ENCODE assay signal across 1 cellular context in the genomic region with DNA sequence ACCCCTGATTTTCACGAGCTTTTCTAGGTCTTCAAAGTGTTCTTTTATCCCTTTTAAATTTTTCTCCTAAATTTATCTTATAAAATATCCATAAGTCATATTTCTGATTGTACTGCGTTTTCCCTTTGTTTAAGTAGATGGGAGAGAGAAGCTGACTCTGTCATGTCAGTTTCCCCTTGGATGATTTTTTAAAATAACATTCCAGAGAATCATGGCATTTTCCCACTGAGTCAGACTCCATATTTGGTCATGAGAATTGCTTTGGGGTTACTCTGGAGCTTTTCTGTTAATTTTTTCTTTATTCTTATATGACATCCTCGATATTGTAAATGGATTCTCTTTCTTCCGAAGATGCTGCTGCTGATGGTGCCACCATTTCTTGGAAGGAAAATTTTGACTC.
TF ChIP-seq lines count a peak whose summit lies in the region.

No MANE protein-coding gene starts in this region.

TF ChIP-seq in SK-N-SH, 30 proteins besides CTCF, POLR2A, EP300 and RAD21 (continued from another document):
- TF ChIP-seq FOXM1 (IDR thresholded peaks at IDR 0.05; ENCODE audit: low read depth): no peak
- TF ChIP-seq PBX3 (IDR thresholded peaks at IDR 0.05): peak; percentile 50
- TF ChIP-seq NFIC (IDR thresholded peaks at IDR 0.05; ENCODE audit: borderline replicate concordance): no peak
- no peak for TF ChIP-seq RFX5 (IDR thresholded peaks at IDR 0.05; ENCODE audit: low read length)
- TF ChIP-seq FOSL2 (IDR thresholded peaks at IDR 0.05; ENCODE audit: borderline replicate concordance, low read depth): peak; percentile 43; the same call in 1 of the 2 replicates
- TF ChIP-seq MXI1 (IDR thresholded peaks at IDR 0.05; ENCODE audit: low read depth, low read length): no peak
- no peak for TF ChIP-seq NRF1 (IDR thresholded peaks at IDR 0.05; ENCODE audit: low read depth, low read length)
- TF ChIP-seq TCF12 (IDR thresholded peaks at IDR 0.05): peak; percentile 42
